ENCODE assay signal across 20 cellular contexts in genomic region chr16:87735270-87736002, GRCh38.
"Had no signal": no experiment of that assay in that cellular context is flagged by ENCODE, and none has a peak within 500 bp of the region (broad histone marks: within the 10 kb centered on the region; RNA-seq: fewer than 3 reads in every experiment).

No MANE protein-coding gene starts in this region.

- H3K4me3 Mint-ChIP-seq: activated CD4-positive, alpha-beta memory T cell treated with anti-CD3 and anti-CD28 coated beads for 36 hours; activated CD4-positive, alpha-beta T cell treated with anti-CD3 and anti-CD28 coated beads for 36 hours; activated T-cell treated with anti-CD3 and anti-CD28 coated beads, Interleukin-2, amount 50 U/mL, for 4 hours; nephron progenitor cell had no signal

- DNase-seq: activated CD4-positive, alpha-beta memory T cell treated with anti-CD3 and anti-CD28 coated beads for 36 hours; activated CD4-positive, alpha-beta T cell treated with anti-CD3 and anti-CD28 coated beads for 36 hours; activated gamma-delta T cell; activated T-cell treated with anti-CD3 and anti-CD28 coated beads, Interleukin-2, amount 50 U/mL, for 4 hours; caudate nucleus; effector CD4-positive, alpha-beta T cell; hippocampal formation; left ventricle myocardium inferior; mesenchymal stem cell; occipital lobe; right cardiac atrium; stomach; T-helper 1 cell; testis; upper lobe of left lung; WERI-Rb-1 had no signal

- H3K36me3 ChIP-seq: prostate gland, WERI-Rb-1 had no signal

- H3K4me1 ChIP-seq: prostate gland, stomach, upper lobe of left lung had no signal

- ATAC-seq: activated CD4-positive, alpha-beta T cell treated with anti-CD3 and anti-CD28 coated beads for 36 hours; activated naive CD4-positive, alpha-beta T cell treated with anti-CD3 and anti-CD28 coated beads, Interleukin-2, amount 50 U/mL, for 72 hours; activated T-cell treated with anti-CD3 and anti-CD28 coated beads, Interleukin-2, amount 50 U/mL, for 4 hours; right cardiac atrium had no signal

- H3K9me3 Mint-ChIP-seq: activated CD4-positive, alpha-beta memory T cell treated with anti-CD3 and anti-CD28 coated beads for 36 hours; activated naive CD4-positive, alpha-beta T cell treated with anti-CD3 and anti-CD28 coated beads, Interleukin-2, amount 50 U/mL, for 72 hours; activated T-cell treated with anti-CD3 and anti-CD28 coated beads, Interleukin-2, amount 50 U/mL, for 4 hours; nephron progenitor cell had no signal

- H3K27ac ChIP-seq: coronary artery, left ventricle myocardium inferior, prostate gland, stomach, testis, upper lobe of left lung, WERI-Rb-1 had no signal

- H3K4me3 ChIP-seq: coronary artery, left ventricle myocardium inferior, prostate gland, stomach, testis, upper lobe of left lung had no signal

- H3K27ac Mint-ChIP-seq: activated CD4-positive, alpha-beta memory T cell treated with anti-CD3 and anti-CD28 coated beads for 36 hours; activated CD4-positive, alpha-beta T cell treated with anti-CD3 and anti-CD28 coated beads for 36 hours; activated naive CD4-positive, alpha-beta T cell treated with anti-CD3 and anti-CD28 coated beads, Interleukin-2, amount 50 U/mL, for 72 hours; nephron progenitor cell had no signal

- H3K27me3 ChIP-seq: stomach, testis, upper lobe of left lung had no signal

- H3K27me3 Mint-ChIP-seq: activated CD4-positive, alpha-beta memory T cell treated with anti-CD3 and anti-CD28 coated beads for 36 hours; activated CD4-positive, alpha-beta T cell treated with anti-CD3 and anti-CD28 coated beads for 36 hours had no signal

- H3K9me3 ChIP-seq: left ventricle myocardium inferior, prostate gland, stomach, testis, upper lobe of left lung had no signal
